Comparison of ENCODE assay signal across 27 cellular contexts in genomic region chr18:36305375-36305774, GRCh38. TPM values are rescaled to one million over a fixed set of nuclear protein-coding genes. Genes with fewer than 3 reads are reported as not detected.
"Had no signal": no experiment of that assay in that cellular context is flagged by ENCODE, and none has a peak within 500 bp of the region (broad histone marks: within the 10 kb centered on the region; RNA-seq: fewer than 3 reads in every experiment).

No MANE protein-coding gene starts in this region.

- H3K36me3 Mint-ChIP-seq: activated CD4-positive, alpha-beta memory T cell treated with anti-CD3 and anti-CD28 coated beads for 36 hours; activated naive CD4-positive, alpha-beta T cell treated with anti-CD3 and anti-CD28 coated beads, Interleukin-2, amount 10 ng/mL, durations not matched to agents 7 days and 5 days; activated naive CD8-positive, alpha-beta T cell treated with anti-CD3 and anti-CD28 coated beads for 36 hours had no signal

- H3K4me1 Mint-ChIP-seq: activated CD4-positive, alpha-beta T cell treated with anti-CD3 and anti-CD28 coated beads, Interleukin-2, amount 10 ng/mL, durations not matched to agents 7 days and 5 days; activated naive CD4-positive, alpha-beta T cell treated with anti-CD3 and anti-CD28 coated beads, Interleukin-2, amount 10 ng/mL, durations not matched to agents 7 days and 5 days; activated naive CD8-positive, alpha-beta T cell treated with anti-CD3 and anti-CD28 coated beads for 36 hours had no signal

- ATAC-seq: Panc1, Right ventricle myocardium inferior had no signal

- H3K27ac ChIP-seq: SJCRH30, VCaP had no signal

- DNase-seq: activated CD4-positive, alpha-beta memory T cell treated with anti-CD3 and anti-CD28 coated beads for 36 hours; activated CD4-positive, alpha-beta T cell treated with anti-CD3 and anti-CD28 coated beads, Interleukin-2, amount 10 ng/mL, durations not matched to agents 7 days and 5 days; activated CD4-positive, CD25-positive, alpha-beta regulatory T cell; activated CD8-positive, alpha-beta memory T cell treated with anti-CD3 and anti-CD28 coated beads for 24 hours; activated gamma-delta T cell treated with Interleukin-2 at 50 U/mL for 16 hours; activated naive CD4-positive, alpha-beta T cell treated with anti-CD3 and anti-CD28 coated beads, Interleukin-2, amount 10 ng/mL, durations not matched to agents 7 days and 5 days; activated naive CD8-positive, alpha-beta T cell treated with anti-CD3 and anti-CD28 coated beads for 36 hours; activated T-cell treated with anti-CD3 and anti-CD28 coated beads for 4 hours; activated T-cell treated with anti-CD3 and anti-CD28 coated beads, Interleukin-2, amount 50 U/mL, for 72 hours; MG63; NCI-H1105; NCI-H1436; NCI-H1694 treated with DMSO at 0.1 percent for 48 hours; NCI-H2029 treated with DMSO at 0.1 percent for 48 hours; NCI-H510A treated with DMSO at 0.1 percent for 48 hours; NCI-H69; NK-92 treated with Interleukin-12 subunit alpha and Interleukin-12 subunit beta, amount 100 ng/mL, for 24 hours; OCI-M1; RPMI8226; SJCRH30; SK-N-SH; T-helper 1 cell had no signal

- H3K36me3 ChIP-seq: MG63, SJCRH30 had no signal

- H3K27ac Mint-ChIP-seq: activated CD4-positive, alpha-beta memory T cell treated with anti-CD3 and anti-CD28 coated beads for 36 hours; activated CD4-positive, alpha-beta T cell treated with anti-CD3 and anti-CD28 coated beads, Interleukin-2, amount 10 ng/mL, durations not matched to agents 7 days and 5 days; activated naive CD4-positive, alpha-beta T cell treated with anti-CD3 and anti-CD28 coated beads, Interleukin-2, amount 10 ng/mL, durations not matched to agents 7 days and 5 days; activated naive CD8-positive, alpha-beta T cell treated with anti-CD3 and anti-CD28 coated beads for 36 hours; activated T-cell treated with anti-CD3 and anti-CD28 coated beads, Interleukin-2, amount 50 U/mL, for 72 hours; activated T-helper 2 cell treated with anti-CD3 and anti-CD28 coated beads, Interferon-gamma antibody, Interleukin-2, Interleukin-4, amounts not matched to agents 10 μg/mL and 5 μg/mL and 100 μg/mL, durations not matched to agents 14 hours and 24 hours and 36 hours had no signal

- H3K9me3 ChIP-seq: MG63, SJCRH30, SK-N-SH had no signal

- H3K9ac ChIP-seq: SK-N-SH had no signal

- H3K4me3 ChIP-seq: MG63, SJCRH30 had no signal

- H3K27me3 ChIP-seq: SJCRH30 had no signal

- H3K4me1 ChIP-seq: SJCRH30 had no signal

- H3K9me3 Mint-ChIP-seq: activated CD4-positive, alpha-beta memory T cell treated with anti-CD3 and anti-CD28 coated beads for 36 hours; activated CD4-positive, alpha-beta T cell treated with anti-CD3 and anti-CD28 coated beads, Interleukin-2, amount 10 ng/mL, durations not matched to agents 7 days and 5 days; activated naive CD4-positive, alpha-beta T cell treated with anti-CD3 and anti-CD28 coated beads, Interleukin-2, amount 10 ng/mL, durations not matched to agents 7 days and 5 days; activated naive CD8-positive, alpha-beta T cell treated with anti-CD3 and anti-CD28 coated beads for 36 hours; activated T-cell treated with anti-CD3 and anti-CD28 coated beads, Interleukin-2, amount 50 U/mL, for 72 hours; activated T-helper 2 cell treated with anti-CD3 and anti-CD28 coated beads, Interferon-gamma antibody, Interleukin-2, Interleukin-4, amounts not matched to agents 10 μg/mL and 5 μg/mL and 100 μg/mL, durations not matched to agents 14 hours and 24 hours and 36 hours had no signal

- H3K4me3 Mint-ChIP-seq: activated CD4-positive, alpha-beta memory T cell treated with anti-CD3 and anti-CD28 coated beads for 36 hours; activated CD4-positive, alpha-beta T cell treated with anti-CD3 and anti-CD28 coated beads, Interleukin-2, amount 10 ng/mL, durations not matched to agents 7 days and 5 days; activated naive CD4-positive, alpha-beta T cell treated with anti-CD3 and anti-CD28 coated beads, Interleukin-2, amount 10 ng/mL, durations not matched to agents 7 days and 5 days; activated naive CD8-positive, alpha-beta T cell treated with anti-CD3 and anti-CD28 coated beads for 36 hours; activated T-cell treated with anti-CD3 and anti-CD28 coated beads, Interleukin-2, amount 50 U/mL, for 72 hours had no signal

RNA-seq across cellular contexts. Expression of gene FHOD3, which starts 7.9 kb away (rescaled TPM):
- total RNA-seq: activated CD4-positive, alpha-beta memory T cell treated with anti-CD3 and anti-CD28 coated beads for 36 hours; activated CD4-positive, alpha-beta T cell treated with anti-CD3 and anti-CD28 coated beads, Interleukin-2, amount 10 ng/mL, durations not matched to agents 7 days and 5 days; activated naive CD8-positive, alpha-beta T cell treated with anti-CD3 and anti-CD28 coated beads for 36 hours; activated T-helper 2 cell treated with anti-CD3 and anti-CD28 coated beads, Interferon-gamma antibody, Interleukin-2, Interleukin-4, amounts not matched to agents 10 μg/mL and 5 μg/mL and 100 μg/mL, durations not matched to agents 14 hours and 24 hours and 36 hours; T-helper 2 cell treated with Interferon-gamma antibody and Interleukin-4, amounts not matched to agents 100 ng/mL and 5 ng/mL, for 36 hours had no signal
